ENCODE assay signal across 8 cellular contexts in genomic region chr16:3157229-3158013, GRCh38. TPM values are rescaled to one million over a fixed set of nuclear protein-coding genes. Genes with fewer than 3 reads are reported as not detected.
DNase-seq lines count a peak whose midpoint lies in the region; ATAC-seq and TF ChIP-seq lines count a peak whose summit lies in the region.

No MANE protein-coding gene starts in this region.

- H3K27ac Mint-ChIP-seq in stimulated activated naive CD8-positive, alpha-beta T cell treated with anti-CD3 and anti-CD28 coated beads, Interleukin-15, amount 100 ng/mL, for 72 hours: peak overlapping the region; percentile 50 to 84

- H3K36me3 ChIP-seq in mucosa of descending colon (ENCODE audit: low read depth): no peaks in the 10 kb centered on the region

- no peaks in the 10 kb centered on the region for H3K9me3 ChIP-seq in mucosa of descending colon

- H3K4me1 ChIP-seq in mucosa of descending colon (ENCODE audit: low read depth): peaks cover 9% of the 10 kb centered on the region

- peaks cover 14% of the 10 kb centered on the region for H3K27me3 Mint-ChIP-seq in stimulated activated naive CD8-positive, alpha-beta T cell treated with anti-CD3 and anti-CD28 coated beads, Interleukin-15, amount 100 ng/mL, for 72 hours

- peak; percentile 77 for DNase-seq in AG08396 (ENCODE audit: low spot score)
- DNase-seq in HFF-Myc (ENCODE audit: extremely low read depth, low read depth): peak; percentile 97
- peak; percentile 87 for DNase-seq in NCI-H748 treated with DMSO at 0.1 percent for 48 hours (lab: John Stamatoyannopoulos, UW)
- peak; percentile 87 for DNase-seq in activated CD8-positive, alpha-beta memory T cell treated with anti-CD3 and anti-CD28 coated beads for 24 hours
- peak; percentile 46 for DNase-seq in epidermal melanocyte (ENCODE audit: insufficient read length, low spot score)
- peak; percentile 71 to 82 (median 80) for DNase-seq in mucosa of descending colon
- DNase-seq in stimulated activated naive CD8-positive, alpha-beta T cell treated with anti-CD3 and anti-CD28 coated beads, Interleukin-15, amount 100 ng/mL, for 72 hours: peak; percentile 53 to 70

- H3K4me3 Mint-ChIP-seq in stimulated activated naive CD8-positive, alpha-beta T cell treated with anti-CD3 and anti-CD28 coated beads, Interleukin-15, amount 100 ng/mL, for 72 hours: peak overlapping the region; percentile 93

- TF ChIP-seq CTCF in HFF-Myc (IDR thresholded peaks at IDR 0.05; ENCODE audit: low read depth, low read length, missing control alignments) (no peak), mucosa of descending colon (IDR thresholded peaks at IDR 0.05) (no peak)

- peaks cover 0 to 18% of the 10 kb centered on the region in 2 donors for H3K9me3 Mint-ChIP-seq in stimulated activated naive CD8-positive, alpha-beta T cell treated with anti-CD3 and anti-CD28 coated beads, Interleukin-15, amount 100 ng/mL, for 72 hours

- intact Hi-C loops in mucosa of descending colon (cut with DNase I, micrococcal nuclease): no loop called here

- H3K4me3 ChIP-seq in HFF-Myc (replicated peaks; ENCODE audit: low read depth, low read length): peak overlapping the region; percentile 72
- peak overlapping the region; percentile 59 for H3K4me3 ChIP-seq in mucosa of descending colon

- peaks cover 37% of the 10 kb centered on the region for H3K4me1 Mint-ChIP-seq in stimulated activated naive CD8-positive, alpha-beta T cell treated with anti-CD3 and anti-CD28 coated beads, Interleukin-15, amount 100 ng/mL, for 72 hours

- ATAC-seq in mucosa of descending colon (peak; percentile 31), HG03432 (IDR thresholded peaks at IDR 0.05; ENCODE audit: unreplicated experiment) (no peak)
- ATAC-seq in stimulated activated naive CD8-positive, alpha-beta T cell treated with anti-CD3 and anti-CD28 coated beads, Interleukin-15, amount 100 ng/mL, for 72 hours: peak; percentile 33

RNA-seq across cellular contexts. Expression of gene ZNF213, which starts 22.6 kb away (rescaled TPM):
- total RNA-seq in mucosa of descending colon: 10 to 100 TPM; 10.3 to 18.1 (median 14.1) TPM

RNA-seq across cellular contexts. Expression of gene OR1F1, which starts 30.6 kb away (rescaled TPM):
- not detected for total RNA-seq in mucosa of descending colon

RNA-seq across cellular contexts. Expression of gene ZNF205, which starts 45.0 kb away (rescaled TPM):
- total RNA-seq in mucosa of descending colon: 10 to 100 TPM in 2 of 3 donors, 1 to 10 TPM in 1; 8.5 to 10.2 (median 10.2) TPM

RNA-seq across cellular contexts. Expression of gene ZSCAN10, which starts 58.3 kb away (rescaled TPM):
- not detected for total RNA-seq in mucosa of descending colon

Comparison
In these comparisons a context has a peak if more than half of its experiments do, and no peak if none do; other contexts are left out.
1. DNase-seq: peak in every context shown above with its lines; median percentile 97 in HFF-Myc; 87 in NCI-H748 treated with DMSO at 0.1 percent for 48 hours; 87 in activated CD8-positive, alpha-beta memory T cell treated with anti-CD3 and anti-CD28 coated beads for 24 hours; 80 in mucosa of descending colon; 77 in AG08396; 62 in stimulated activated naive CD8-positive, alpha-beta T cell treated with anti-CD3 and anti-CD28 coated beads, Interleukin-15, amount 100 ng/mL, for 72 hours; 46 in epidermal melanocyte.